In the genomic region with DNA sequence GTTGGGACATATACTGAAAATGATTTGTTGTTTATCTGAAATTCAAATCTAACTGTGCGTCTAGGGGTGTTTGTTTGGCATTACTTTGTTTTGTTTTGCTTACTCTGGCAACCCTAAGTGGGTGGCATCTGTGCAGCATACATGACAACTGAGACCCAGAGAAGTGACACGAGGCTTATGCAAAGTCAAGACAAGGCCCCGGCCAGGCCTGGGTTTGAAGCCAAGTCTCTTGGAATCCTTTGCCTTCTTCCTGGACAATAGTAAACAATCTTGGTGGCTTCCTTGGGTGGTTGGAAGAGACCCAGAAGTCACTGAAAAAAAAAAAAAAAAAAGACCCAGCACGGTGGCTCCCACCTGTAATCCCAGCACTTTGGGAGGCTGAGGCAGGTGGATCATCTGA, we compare ENCODE assay signal across 27 cellular contexts.
"Had no signal": no experiment of that assay in that cellular context is flagged by ENCODE, and none has a peak within 500 bp of the region (broad histone marks: within the 10 kb centered on the region; RNA-seq: fewer than 3 reads in every experiment).

No MANE protein-coding gene starts in this region.

- ATAC-seq: heart right ventricle, left ventricle myocardium superior, natural killer cell had no signal

- H3K36me3 ChIP-seq: ovary, right lobe of liver had no signal

- H3K4me1 ChIP-seq: right lobe of liver had no signal

- H3K27ac ChIP-seq: epithelial cell of prostate, esophagus muscularis mucosa, heart right ventricle, ovary, right lobe of liver, stomach, testis, tibial artery had no signal

- H3K4me3 ChIP-seq: esophagus muscularis mucosa, heart right ventricle, lung, ovary, right lobe of liver, stomach, testis, tibial artery had no signal

- H3K9me3 ChIP-seq: ovary, right lobe of liver, testis had no signal

- H3K27me3 ChIP-seq: esophagus muscularis mucosa, heart right ventricle, ovary, right lobe of liver, stomach, testis, tibial artery had no signal

- DNase-seq: effector CD8-positive, alpha-beta T cell; endodermal cell; foreskin melanocyte; glutamatergic neuron; heart right ventricle; hippocampal formation; immature natural killer cell; islet precursor cell; left ventricle myocardium superior; natural killer cell; occipital lobe; ovary; right lobe of liver; small intestine; stimulated activated CD4-positive, alpha-beta T cell treated with anti-CD3 and anti-CD28 coated beads, Interleukin-12 subunit alpha, Interleukin-12 subunit beta, amount 100 ng/mL, for 4 hours; stimulated activated CD4-positive, alpha-beta T cell treated with anti-CD3 and anti-CD28 coated beads, Interleukin-1b, Interleukin-23, amount 100 ng/mL, for 48 hours; stimulated activated CD4-positive, alpha-beta T cell treated with anti-CD3 and anti-CD28 coated beads, Interleukin-4, amount 100 ng/mL, for 1 hour; stimulated activated CD8-positive, alpha-beta memory T cell treated with anti-CD3 and anti-CD28 coated beads, Interleukin-4, amount 100 ng/mL, for 48 hours; stimulated activated naive CD4-positive, alpha-beta T cell treated with Interleukin-2 at 50 U/mL for 16 hours; stomach; testis; tibial artery had no signal

- FAIRE-seq: colon, small intestine, urothelium cell line had no signal
